In the genomic region with DNA sequence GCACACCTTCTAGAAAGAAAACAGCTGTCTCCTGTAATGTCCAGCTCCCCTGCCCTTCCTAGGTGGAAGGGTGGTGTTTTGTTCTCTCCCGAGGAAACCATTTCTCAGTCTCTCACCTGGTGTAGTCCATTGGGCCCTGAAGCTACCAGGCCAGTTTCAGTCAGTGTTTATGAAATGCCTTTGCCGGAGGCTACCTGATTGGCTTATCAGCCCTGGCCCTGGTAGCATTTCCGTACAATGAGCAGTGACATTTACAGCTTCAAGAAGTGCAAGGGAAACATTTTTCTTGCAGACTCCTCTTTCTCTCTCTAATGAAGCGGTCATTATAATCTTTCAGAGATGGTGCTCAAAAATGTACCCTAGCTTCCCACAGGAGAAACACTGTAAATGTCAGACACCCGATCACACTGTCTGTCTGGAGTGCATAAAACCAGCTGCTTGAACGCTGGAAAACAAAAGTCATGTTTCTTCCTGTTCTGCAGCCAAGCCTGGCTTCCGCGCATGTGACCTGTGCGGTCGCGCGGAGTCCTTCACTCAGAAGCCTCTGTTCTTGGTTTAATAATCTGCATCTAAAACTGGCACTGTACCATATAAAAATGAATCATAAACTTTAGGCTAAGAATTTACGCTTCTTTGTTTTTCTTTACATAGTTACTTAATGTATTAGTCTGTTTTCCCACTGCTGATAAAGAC, we compare ENCODE assay signal across 17 cellular contexts. TPM values are rescaled to one million over a fixed set of nuclear protein-coding genes. Genes with fewer than 3 reads are reported as not detected.
A peak's percentile ranks its signal among the peaks of the same experiment; 100 is the strongest.
DNase-seq lines count a peak whose midpoint lies in the region; ATAC-seq and TF ChIP-seq lines count a peak whose summit lies in the region.
"Had no signal": no experiment of that assay in that cellular context is flagged by ENCODE, and none has a peak within 500 bp of the region (broad histone marks: within the 10 kb centered on the region; RNA-seq: fewer than 3 reads in every experiment).

No MANE protein-coding gene starts in this region.

- H3K4me3 ChIP-seq in Caco-2 (ENCODE audit: low read depth, low read length), result no peak overlapping the region
- H3K4me3 ChIP-seq: body of pancreas, gastroesophageal sphincter, mucosa of descending colon, tibial artery had no signal

- POLR2A ChIA-PET in Caco-2 (lab: Charles Lee), result no interaction called here

- H3K36me3 ChIP-seq in Caco-2 (ENCODE audit: control insufficient read depth, insufficient read depth, low read length), result no peaks in the 10 kb centered on the region
- H3K36me3 ChIP-seq: gastroesophageal sphincter, tibial artery had no signal

- peaks cover 8% of the 10 kb centered on the region for H3K9me3 Mint-ChIP-seq in activated T-cell treated with anti-CD3 and anti-CD28 coated beads, Interleukin-2, amount 50 U/mL, for 4 hours
- H3K9me3 Mint-ChIP-seq in memory B cell (peaks cover 6% of the 10 kb centered on the region), glutamatergic neuron (ENCODE audit: unreplicated experiment) (no peaks in the 10 kb centered on the region), Caco-2 (ENCODE audit: unreplicated experiment) (no peaks in the 10 kb centered on the region)
- H3K9me3 Mint-ChIP-seq: dendritic cell treated with granulocyte-macrophage colony-stimulating factor and Interleukin-4, amounts not matched to agents 40 ng/mL and 50 ng/mL, for 4 days had no signal

- H3K27me3 ChIP-seq in Caco-2 (replicated peaks; ENCODE audit: control insufficient read depth, insufficient read depth, low read length), result no peaks in the 10 kb centered on the region
- H3K27me3 ChIP-seq: body of pancreas had no signal

- intact Hi-C loops in Caco-2 (cut with micrococcal nuclease; ENCODE audit: unreplicated experiment), result no loop called here

- TF ChIP-seq CTCF in glutamatergic neuron (IDR thresholded peaks at IDR 0.05; ENCODE audit: partially characterized antibody, unreplicated experiment) (no peak), Caco-2 (IDR thresholded peaks at IDR 0.05; ENCODE audit: insufficient read depth in 1 of 2, low read depth in 1 of 2, low read length in 1 of 2, severe bottlenecking in 1 of 2, unreplicated experiment in 1 of 2) (no peak)

- H3K4me3 Mint-ChIP-seq in activated T-cell treated with anti-CD3 and anti-CD28 coated beads, Interleukin-2, amount 50 U/mL, for 4 hours, result peak overlapping the region; percentile 37
- H3K4me3 Mint-ChIP-seq in memory B cell (no peak overlapping the region), glutamatergic neuron (ENCODE audit: unreplicated experiment) (no peak overlapping the region), Caco-2 (ENCODE audit: unreplicated experiment) (no peak overlapping the region)
- H3K4me3 Mint-ChIP-seq: dendritic cell treated with granulocyte-macrophage colony-stimulating factor and Interleukin-4, amounts not matched to agents 40 ng/mL and 50 ng/mL, for 4 days had no signal

- no peaks in the 10 kb centered on the region for H3K9me3 ChIP-seq in Caco-2
- H3K9me3 ChIP-seq: body of pancreas, mucosa of descending colon had no signal

- BruUV-seq in Caco-2 (replicated peaks; lab: Mats Ljungman, UMichigan), result no TSS peak

- H3K4me1 ChIP-seq in Caco-2, result no peaks in the 10 kb centered on the region
- H3K4me1 ChIP-seq: body of pancreas, gastroesophageal sphincter, tibial artery had no signal

- H3K4me1 Mint-ChIP-seq in activated T-cell treated with anti-CD3 and anti-CD28 coated beads, Interleukin-2, amount 50 U/mL, for 4 hours (ENCODE audit: low read depth), result peaks cover 15% of the 10 kb centered on the region
- no peaks in the 10 kb centered on the region for H3K4me1 Mint-ChIP-seq in memory B cell
- no peaks in the 10 kb centered on the region for H3K4me1 Mint-ChIP-seq in glutamatergic neuron (ENCODE audit: low read depth, unreplicated experiment)
- no peaks in the 10 kb centered on the region for H3K4me1 Mint-ChIP-seq in Caco-2 (ENCODE audit: low read depth, unreplicated experiment)

- peaks cover 11% of the 10 kb centered on the region for H3K27me3 Mint-ChIP-seq in activated T-cell treated with anti-CD3 and anti-CD28 coated beads, Interleukin-2, amount 50 U/mL, for 4 hours (ENCODE audit: low read depth)
- H3K27me3 Mint-ChIP-seq in memory B cell (peaks cover 12% of the 10 kb centered on the region), glutamatergic neuron (ENCODE audit: unreplicated experiment) (peaks cover 3% of the 10 kb centered on the region), Caco-2 (ENCODE audit: insufficient read depth, unreplicated experiment) (peaks cover 10% of the 10 kb centered on the region)

- peaks cover 2% of the 10 kb centered on the region for H3K36me3 Mint-ChIP-seq in activated T-cell treated with anti-CD3 and anti-CD28 coated beads, Interleukin-2, amount 50 U/mL, for 4 hours (ENCODE audit: insufficient read depth)
- H3K36me3 Mint-ChIP-seq in memory B cell (peaks cover 1% of the 10 kb centered on the region), glutamatergic neuron (ENCODE audit: unreplicated experiment) (no peaks in the 10 kb centered on the region), Caco-2 (ENCODE audit: insufficient read depth, unreplicated experiment) (no peaks in the 10 kb centered on the region)

- ATAC-seq in activated T-cell treated with anti-CD3 and anti-CD28 coated beads, Interleukin-2, amount 50 U/mL, for 4 hours, result no peak
- ATAC-seq in memory B cell (ENCODE audit: low read depth), result peak; percentile 15
- ATAC-seq: body of pancreas, gastroesophageal sphincter, HCT116, left colon, mucosa of descending colon, right cardiac atrium had no signal

- no peak overlapping the region for H3K27ac Mint-ChIP-seq in memory B cell
- H3K27ac Mint-ChIP-seq in glutamatergic neuron (ENCODE audit: unreplicated experiment), result no peak overlapping the region
- H3K27ac Mint-ChIP-seq in Caco-2 (ENCODE audit: unreplicated experiment), result no peak overlapping the region
- H3K27ac Mint-ChIP-seq: dendritic cell treated with granulocyte-macrophage colony-stimulating factor and Interleukin-4, amounts not matched to agents 40 ng/mL and 50 ng/mL, for 4 days had no signal

- CTCF ChIA-PET in Caco-2 (lab: Charles Lee), result no interaction called here

- DNase-seq in stimulated activated CD4-positive, alpha-beta T cell treated with anti-CD3 and anti-CD28 coated beads, Interleukin-4, amount 100 ng/mL, for 24 hours, result peak; percentile 30
- no peak for DNase-seq in stimulated activated CD4-positive, alpha-beta T cell treated with anti-CD3 and anti-CD28 coated beads, Interleukin-4, amount 100 ng/mL, for 4 hours
- DNase-seq in activated T-cell treated with anti-CD3 and anti-CD28 coated beads, Interleukin-2, amount 50 U/mL, for 4 hours, result peak; percentile 33
- DNase-seq in memory B cell (ENCODE audit: low spot score in 2 of 2) (no peak), glutamatergic neuron (no peak), ecto neural progenitor cell (ENCODE audit: low spot score) (no peak), Caco-2 (no peak)
- DNase-seq: body of pancreas, left colon, mucosa of descending colon, NCI-H2107, NCI-H69, tibial artery had no signal

RNA-seq across cellular contexts. Expression of a gene that starts 28.4 kb away (rescaled TPM):
- 10 to 100 TPM; 13.6 to 15.4 (median 13.9) TPM for total RNA-seq in activated T-cell treated with anti-CD3 and anti-CD28 coated beads, Interleukin-2, amount 50 U/mL, for 4 hours
- total RNA-seq in glutamatergic neuron (ENCODE audit: unreplicated experiment), result 18.4 TPM
- 17.8 and 20.8 TPM in 2 replicates for total RNA-seq in Caco-2 (2022)

Comparison
In these comparisons a context has a peak if more than half of its experiments do, and no peak if none do; other contexts are left out.
1. DNase-seq: peak in stimulated activated CD4-positive, alpha-beta T cell treated with anti-CD3 and anti-CD28 coated beads, Interleukin-4, amount 100 ng/mL, for 24 hours (single experiment) and activated T-cell treated with anti-CD3 and anti-CD28 coated beads, Interleukin-2, amount 50 U/mL, for 4 hours (single experiment); none in stimulated activated CD4-positive, alpha-beta T cell treated with anti-CD3 and anti-CD28 coated beads, Interleukin-4, amount 100 ng/mL, for 4 hours (0 of 2), memory B cell (0 of 2), glutamatergic neuron (single experiment), ecto neural progenitor cell (single experiment) and Caco-2 (0 of 2).